In the genomic region with DNA sequence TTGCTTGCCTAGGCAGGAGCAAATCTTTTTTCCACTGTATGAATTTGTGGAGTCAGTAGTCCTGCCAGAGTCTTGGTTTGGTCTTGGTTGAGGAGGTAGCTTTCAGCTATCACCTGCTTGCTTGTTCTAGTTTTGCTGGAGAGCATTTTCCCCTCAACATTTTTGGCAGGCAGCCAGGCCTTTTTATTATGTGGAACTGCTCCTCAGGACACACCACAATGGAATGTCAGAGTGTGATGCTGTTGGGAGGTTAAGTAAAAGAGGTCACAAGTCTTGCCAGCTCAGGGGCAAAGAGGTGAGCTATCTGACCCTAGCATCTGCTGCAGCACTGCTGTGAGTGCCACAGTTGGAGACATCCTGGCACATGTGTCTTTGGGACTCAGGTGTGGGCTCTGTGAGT, we compare ENCODE assay signal across 12 cellular contexts.
A peak's percentile ranks its signal among the peaks of the same experiment; 100 is the strongest.
DNase-seq lines count a peak whose midpoint lies in the region; ATAC-seq and TF ChIP-seq lines count a peak whose summit lies in the region.
"Had no signal": no experiment of that assay in that cellular context is flagged by ENCODE, and none has a peak within 500 bp of the region (broad histone marks: within the 10 kb centered on the region; RNA-seq: fewer than 3 reads in every experiment).

No MANE protein-coding gene starts in this region.

- no peak for TF ChIP-seq CTCF in cardiac fibroblast (IDR thresholded peaks at IDR 0.05; ENCODE audit: low read depth, low read length)

- H3K4me3 Mint-ChIP-seq in stimulated activated effector memory CD8-positive, alpha-beta T cell treated with anti-CD3 and anti-CD28 coated beads, Interleukin-12 subunit alpha, Interleukin-12 subunit beta, amount 100 ng/mL, for 72 hours: no peak overlapping the region

- H3K36me3 Mint-ChIP-seq in stimulated activated effector memory CD8-positive, alpha-beta T cell treated with anti-CD3 and anti-CD28 coated beads, Interleukin-12 subunit alpha, Interleukin-12 subunit beta, amount 100 ng/mL, for 72 hours: no peaks in the 10 kb centered on the region

- H3K9me3 Mint-ChIP-seq in stimulated activated effector memory CD8-positive, alpha-beta T cell treated with anti-CD3 and anti-CD28 coated beads, Interleukin-12 subunit alpha, Interleukin-12 subunit beta, amount 100 ng/mL, for 72 hours: peaks cover 12% of the 10 kb centered on the region

- H3K4me3 ChIP-seq in cardiac fibroblast (replicated peaks in 1 of 2; ENCODE audit: low read depth in 2 of 2, low read length in 2 of 2): no peak overlapping the region

- no peaks in the 10 kb centered on the region for H3K4me1 Mint-ChIP-seq in stimulated activated effector memory CD8-positive, alpha-beta T cell treated with anti-CD3 and anti-CD28 coated beads, Interleukin-12 subunit alpha, Interleukin-12 subunit beta, amount 100 ng/mL, for 72 hours

- ATAC-seq in stimulated activated effector memory CD8-positive, alpha-beta T cell treated with anti-CD3 and anti-CD28 coated beads, Interleukin-12 subunit alpha, Interleukin-12 subunit beta, amount 100 ng/mL, for 72 hours: peak; percentile 26
- ATAC-seq: activated naive CD4-positive, alpha-beta T cell treated with anti-CD3 and anti-CD28 coated beads, Interleukin-2, amount 50 U/mL, for 72 hours; Panc1 had no signal

- DNase-seq in DMS 273 (lab: John Stamatoyannopoulos, UW; ENCODE audit: unreplicated experiment): peak; percentile 5
- DNase-seq in DMS 273 treated with DMSO at 0.1 percent for 48 hours (lab: John Stamatoyannopoulos, UW): no peak
- DNase-seq in NCI-H345 (lab: John Stamatoyannopoulos, UW): peak; percentile 48
- DNase-seq in cardiac fibroblast (ENCODE audit: low read depth in 2 of 2): peak; percentile 45 to 76
- no peak for DNase-seq in stimulated activated effector memory CD8-positive, alpha-beta T cell treated with anti-CD3 and anti-CD28 coated beads, Interleukin-12 subunit alpha, Interleukin-12 subunit beta, amount 100 ng/mL, for 72 hours (ENCODE audit: low spot score in 2 of 2)
- DNase-seq in SIG-M5 treated with dmso at 0.1 percent for 504 hours (lab: John Stamatoyannopoulos, UW; ENCODE audit: unreplicated experiment): no peak
- no peak for DNase-seq in NCI-H69 (lab: John Stamatoyannopoulos, UW)
- no peak for DNase-seq in nucleus accumbens (lab: John Stamatoyannopoulos, UW)
- DNase-seq: activated CD8-positive, alpha-beta memory T cell treated with anti-CD3 and anti-CD28 coated beads for 24 hours; NCI-H1092 had no signal

- H3K27ac Mint-ChIP-seq in stimulated activated effector memory CD8-positive, alpha-beta T cell treated with anti-CD3 and anti-CD28 coated beads, Interleukin-12 subunit alpha, Interleukin-12 subunit beta, amount 100 ng/mL, for 72 hours: no peak overlapping the region
- H3K27ac Mint-ChIP-seq: activated naive CD4-positive, alpha-beta T cell treated with anti-CD3 and anti-CD28 coated beads, Interleukin-2, amount 50 U/mL, for 72 hours had no signal

Comparison
In these comparisons a context has a peak if more than half of its experiments do, and no peak if none do; other contexts are left out.
1. DNase-seq: peak in DMS 273 (single experiment), NCI-H345 (single experiment) and cardiac fibroblast (2 of 2); none in DMS 273 treated with DMSO at 0.1 percent for 48 hours (single experiment), stimulated activated effector memory CD8-positive, alpha-beta T cell treated with anti-CD3 and anti-CD28 coated beads, Interleukin-12 subunit alpha, Interleukin-12 subunit beta, amount 100 ng/mL, for 72 hours (0 of 2), SIG-M5 treated with dmso at 0.1 percent for 504 hours (single experiment), NCI-H69 (single experiment) and nucleus accumbens (0 of 56).